Comparison of ENCODE assay signal across 16 cellular contexts in the genomic region with DNA sequence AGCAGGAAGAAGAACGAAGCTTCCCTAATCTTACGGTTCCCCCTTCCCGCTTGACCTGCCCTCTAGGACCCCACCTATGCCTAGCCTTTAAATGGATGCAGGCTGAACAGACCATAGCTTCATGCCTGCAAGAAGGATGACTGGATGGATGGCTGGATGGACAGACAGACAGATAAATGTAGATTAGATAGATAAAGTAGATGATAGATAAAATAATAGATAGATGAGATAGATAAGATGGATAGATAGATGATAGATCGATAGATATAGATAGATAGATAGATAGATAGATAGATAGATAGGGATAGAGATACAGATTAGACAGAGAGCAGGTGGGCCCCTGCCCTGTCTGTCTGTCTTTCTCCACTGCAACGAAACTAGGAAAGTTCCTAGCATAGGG.
DNase-seq lines count a peak whose midpoint lies in the region; ATAC-seq and TF ChIP-seq lines count a peak whose summit lies in the region.
"Had no signal": no experiment of that assay in that cellular context is flagged by ENCODE, and none has a peak within 500 bp of the region (broad histone marks: within the 10 kb centered on the region; RNA-seq: fewer than 3 reads in every experiment).

No MANE protein-coding gene starts in this region.

- H3K27ac ChIP-seq in OCI-LY1 (ENCODE audit: low read depth, low read length, poor library complexity, severe bottlenecking), result peak overlapping the region; percentile 43
- H3K27ac ChIP-seq: 22Rv1, BLaER1, GM23248, HL-60 had no signal

- H3K4me1 ChIP-seq in OCI-LY1 (ENCODE audit: insufficient read depth, low read length, severe bottlenecking), result peaks cover 15% of the 10 kb centered on the region
- H3K4me1 ChIP-seq: BLaER1 had no signal

- peak overlapping the region; percentile 55 for H3K27ac Mint-ChIP-seq in activated T-cell treated with anti-CD3 and anti-CD28 coated beads, Interleukin-2, amount 50 U/mL, for 72 hours
- H3K27ac Mint-ChIP-seq in chondrocyte (ENCODE audit: unreplicated experiment), result peak overlapping the region; percentile 58
- H3K27ac Mint-ChIP-seq in stimulated activated naive B cell treated with anti-CD40 and anti-IgM and Interleukin-4, amounts not matched to agents 10 μg/mL and 1 μg/mL and 100 μg/mL, for 72 hours, result peak overlapping the region; percentile 65

- no peak overlapping the region for H2AFZ ChIP-seq in OCI-LY1 (ENCODE audit: low read length)
- H2AFZ ChIP-seq: GM23248 had no signal

- no peaks in the 10 kb centered on the region for H3K27me3 ChIP-seq in OCI-LY1 (ENCODE audit: insufficient read depth, low read length)
- H3K27me3 ChIP-seq: BLaER1 had no signal

- TF ChIP-seq CTCF in OCI-LY1 (IDR thresholded peaks at IDR 0.05; ENCODE audit: low read length) (no peak), chondrocyte (IDR thresholded peaks at IDR 0.05) (no peak)

- H3K79me2 ChIP-seq in OCI-LY1 (ENCODE audit: insufficient read depth, low read length), result no peaks in the 10 kb centered on the region

- DNase-seq in activated T-cell treated with anti-CD3 and anti-CD28 coated beads, Interleukin-2, amount 50 U/mL, for 72 hours, result no peak
- DNase-seq in activated T-cell treated with anti-CD3 and anti-CD28 coated beads for 4 hours, result no peak
- no peak for DNase-seq in chondrocyte (ENCODE audit: low spot score)
- no peak for DNase-seq in stimulated activated naive B cell treated with anti-CD40 and anti-IgM and Interleukin-4, amounts not matched to agents 10 μg/mL and 1 μg/mL and 100 μg/mL, for 72 hours
- DNase-seq in HT-29 (ENCODE audit: low spot score), result no peak
- DNase-seq in NCI-H2029 (lab: John Stamatoyannopoulos, UW), result no peak
- DNase-seq: AML-193; CD8-positive, alpha-beta memory T cell; DMS 273 treated with DMSO at 0.1 percent for 48 hours; GM23248 had no signal

- peaks cover 81% of the 10 kb centered on the region for H3K36me3 ChIP-seq in OCI-LY1 (ENCODE audit: insufficient read depth, low read length)

- no peak overlapping the region for H3K4me2 ChIP-seq in OCI-LY1 (ENCODE audit: low read length)
- H3K4me2 ChIP-seq: BLaER1 had no signal

- no peaks in the 10 kb centered on the region for H4K20me1 ChIP-seq in OCI-LY1 (ENCODE audit: insufficient read depth, low read length)

- no peaks in the 10 kb centered on the region for H3K9me3 Mint-ChIP-seq in activated T-cell treated with anti-CD3 and anti-CD28 coated beads, Interleukin-2, amount 50 U/mL, for 72 hours
- no peaks in the 10 kb centered on the region for H3K9me3 Mint-ChIP-seq in chondrocyte (ENCODE audit: low read depth)
- H3K9me3 Mint-ChIP-seq in stimulated activated naive B cell treated with anti-CD40 and anti-IgM and Interleukin-4, amounts not matched to agents 10 μg/mL and 1 μg/mL and 100 μg/mL, for 72 hours, result no peaks in the 10 kb centered on the region
- H3K9me3 Mint-ChIP-seq: CD8-positive, alpha-beta memory T cell had no signal

- no peaks in the 10 kb centered on the region for H3K4me1 Mint-ChIP-seq in activated T-cell treated with anti-CD3 and anti-CD28 coated beads, Interleukin-2, amount 50 U/mL, for 72 hours (ENCODE audit: low read depth)
- H3K4me1 Mint-ChIP-seq in chondrocyte (ENCODE audit: low read depth), result peaks cover 21% of the 10 kb centered on the region
- peaks cover 18 to 37% of the 10 kb centered on the region in 2 donors for H3K4me1 Mint-ChIP-seq in stimulated activated naive B cell treated with anti-CD40 and anti-IgM and Interleukin-4, amounts not matched to agents 10 μg/mL and 1 μg/mL and 100 μg/mL, for 72 hours
- H3K4me1 Mint-ChIP-seq: CD8-positive, alpha-beta memory T cell had no signal

- H3K27me3 Mint-ChIP-seq in activated T-cell treated with anti-CD3 and anti-CD28 coated beads, Interleukin-2, amount 50 U/mL, for 72 hours (ENCODE audit: low read depth), result no peaks in the 10 kb centered on the region
- no peaks in the 10 kb centered on the region for H3K27me3 Mint-ChIP-seq in chondrocyte (ENCODE audit: low read depth)
- H3K27me3 Mint-ChIP-seq in stimulated activated naive B cell treated with anti-CD40 and anti-IgM and Interleukin-4, amounts not matched to agents 10 μg/mL and 1 μg/mL and 100 μg/mL, for 72 hours, result no peaks in the 10 kb centered on the region
- H3K27me3 Mint-ChIP-seq: CD8-positive, alpha-beta memory T cell had no signal

- no peaks in the 10 kb centered on the region for H3K9me2 ChIP-seq in OCI-LY1 (ENCODE audit: low read depth, low read length)

- H3K9me3 ChIP-seq in OCI-LY1 (ENCODE audit: low read length), result no peaks in the 10 kb centered on the region
- H3K9me3 ChIP-seq: BLaER1 had no signal

- no peak overlapping the region for H3K9ac ChIP-seq in OCI-LY1 (ENCODE audit: low read length)
- H3K9ac ChIP-seq: BLaER1, GM23248 had no signal

- 0 out of 2 replicates have a peak, but pooled peaks cover 3% of the 10 kb centered on the region for H3F3A ChIP-seq in OCI-LY1 (ENCODE audit: insufficient read depth, low read length)

- H3K4me3 ChIP-seq in OCI-LY1 (ENCODE audit: low read depth, low read length, poor library complexity, severe bottlenecking), result no peak overlapping the region
- H3K4me3 ChIP-seq: BLaER1, GM23248 had no signal

- no peak for ATAC-seq in activated T-cell treated with anti-CD3 and anti-CD28 coated beads, Interleukin-2, amount 50 U/mL, for 72 hours (replicated peaks in 1 of 2)
- no peak for ATAC-seq in stimulated activated naive B cell treated with anti-CD40 and anti-IgM and Interleukin-4, amounts not matched to agents 10 μg/mL and 1 μg/mL and 100 μg/mL, for 72 hours (replicated peaks)
- no peak for ATAC-seq in GM19455 (IDR thresholded peaks at IDR 0.05; ENCODE audit: unreplicated experiment)
- ATAC-seq: HCT116 had no signal

- peaks cover 0 to 2% of the 10 kb centered on the region in 2 donors for H3K36me3 Mint-ChIP-seq in activated T-cell treated with anti-CD3 and anti-CD28 coated beads, Interleukin-2, amount 50 U/mL, for 72 hours (ENCODE audit: insufficient read depth in 2 of 2)
- H3K36me3 Mint-ChIP-seq in chondrocyte (ENCODE audit: low read depth), result peaks cover 49% of the 10 kb centered on the region
- peaks cover 47 to 66% of the 10 kb centered on the region in 2 donors for H3K36me3 Mint-ChIP-seq in stimulated activated naive B cell treated with anti-CD40 and anti-IgM and Interleukin-4, amounts not matched to agents 10 μg/mL and 1 μg/mL and 100 μg/mL, for 72 hours

- H3K4me3 Mint-ChIP-seq in activated T-cell treated with anti-CD3 and anti-CD28 coated beads, Interleukin-2, amount 50 U/mL, for 72 hours, result no peak overlapping the region
- no peak overlapping the region for H3K4me3 Mint-ChIP-seq in chondrocyte (ENCODE audit: unreplicated experiment)
- H3K4me3 Mint-ChIP-seq in stimulated activated naive B cell treated with anti-CD40 and anti-IgM and Interleukin-4, amounts not matched to agents 10 μg/mL and 1 μg/mL and 100 μg/mL, for 72 hours, result no peak overlapping the region
- H3K4me3 Mint-ChIP-seq: CD8-positive, alpha-beta memory T cell had no signal
